1 cellular context compared by ENCODE assay signal in the genomic region with DNA sequence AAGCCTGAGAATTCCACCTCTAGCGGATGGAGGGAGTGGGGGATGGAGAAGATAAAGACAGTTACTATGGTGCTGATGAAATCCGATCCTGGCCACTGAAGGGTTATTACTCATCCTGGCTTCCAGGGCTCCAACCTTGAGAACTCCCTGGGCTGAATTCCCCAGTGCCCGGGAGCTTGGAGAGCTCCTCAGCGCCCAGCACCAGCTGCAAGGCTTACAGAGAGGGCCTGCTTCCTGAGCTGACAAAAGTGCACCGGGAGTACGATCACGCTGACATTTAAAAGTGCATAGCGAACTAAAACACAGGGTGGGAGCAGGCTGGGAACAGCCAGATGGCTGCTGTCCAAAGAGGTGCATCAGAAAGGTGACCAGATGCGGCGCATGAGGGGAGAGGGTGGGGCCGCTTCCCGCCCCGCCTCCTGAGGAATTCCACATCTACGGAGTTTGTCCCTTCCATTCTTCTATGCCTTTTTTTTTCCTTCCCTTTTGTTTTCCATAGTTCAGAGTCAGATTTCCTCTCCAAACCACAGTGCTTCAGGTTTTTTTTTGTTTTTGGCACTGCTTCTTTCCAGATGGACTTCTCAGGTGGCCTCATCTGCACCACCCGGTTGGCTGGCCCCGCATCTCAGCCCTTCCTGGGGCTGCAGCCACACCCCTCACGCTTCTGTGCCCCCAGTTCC.
TF ChIP-seq lines count a peak whose summit lies in the region.

No MANE protein-coding gene starts in this region.

TF ChIP-seq in WTC11, 78 proteins besides CTCF, POLR2A, EP300 and RAD21 (continued from another document):
- TF ChIP-seq SOX15 (CRISPR knock-in tag; IDR thresholded peaks at IDR 0.05) (no peak), CREM (CRISPR knock-in tag; IDR thresholded peaks at IDR 0.05) (no peak), OVOL2 (CRISPR knock-in tag; IDR thresholded peaks at IDR 0.05; ENCODE audit: borderline replicate concordance) (no peak), PRRX2 (CRISPR knock-in tag; IDR thresholded peaks at IDR 0.05) (no peak), GRHL2 (CRISPR knock-in tag; IDR thresholded peaks at IDR 0.05; ENCODE audit: insufficient replicate concordance, severe bottlenecking) (no peak), MYBL2 (CRISPR knock-in tag; IDR thresholded peaks at IDR 0.05) (no peak), RELA (CRISPR knock-in tag; IDR thresholded peaks at IDR 0.05; ENCODE audit: borderline replicate concordance) (no peak), GABPB1 (CRISPR knock-in tag; IDR thresholded peaks at IDR 0.05) (peak; percentile 55; the same call in 1 of the 2 replicates), RORB (CRISPR knock-in tag; IDR thresholded peaks at IDR 0.05) (no peak), SP1 (CRISPR knock-in tag; conservative IDR thresholded peaks at IDR 0.05) (no peak), FOXK1 (CRISPR knock-in tag; IDR thresholded peaks at IDR 0.05) (no peak), ELF4 (CRISPR knock-in tag; IDR thresholded peaks at IDR 0.05; ENCODE audit: low read depth) (no peak), ZNF416 (CRISPR knock-in tag; IDR thresholded peaks at IDR 0.05) (no peak), ETV6 (CRISPR knock-in tag; IDR thresholded peaks at IDR 0.05) (no peak), FOXP1 (CRISPR knock-in tag; IDR thresholded peaks at IDR 0.05; ENCODE audit: borderline replicate concordance) (0 out of 2 replicates have a peak, but pooled peaks have one; percentile 39), IRF2 (CRISPR knock-in tag; IDR thresholded peaks at IDR 0.05; ENCODE audit: borderline replicate concordance, low read depth) (no peak), ZNF121 (CRISPR knock-in tag; IDR thresholded peaks at IDR 0.05) (no peak)
- TF ChIP-seq, protein P1, sequence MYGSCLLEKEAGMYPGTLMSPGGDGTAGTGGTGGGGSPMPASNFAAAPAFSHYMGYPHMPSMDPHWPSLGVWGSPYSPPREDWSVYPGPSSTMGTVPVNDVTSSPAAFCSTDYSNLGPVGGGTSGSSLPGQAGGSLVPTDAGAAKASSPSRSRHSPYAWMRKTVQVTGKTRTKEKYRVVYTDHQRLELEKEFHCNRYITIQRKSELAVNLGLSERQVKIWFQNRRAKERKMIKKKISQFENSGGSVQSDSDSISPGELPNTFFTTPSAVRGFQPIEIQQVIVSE (CRISPR knock-in tag; IDR thresholded peaks at IDR 0.05; ENCODE audit: borderline replicate concordance), result no peak
- TF ChIP-seq, protein P2, sequence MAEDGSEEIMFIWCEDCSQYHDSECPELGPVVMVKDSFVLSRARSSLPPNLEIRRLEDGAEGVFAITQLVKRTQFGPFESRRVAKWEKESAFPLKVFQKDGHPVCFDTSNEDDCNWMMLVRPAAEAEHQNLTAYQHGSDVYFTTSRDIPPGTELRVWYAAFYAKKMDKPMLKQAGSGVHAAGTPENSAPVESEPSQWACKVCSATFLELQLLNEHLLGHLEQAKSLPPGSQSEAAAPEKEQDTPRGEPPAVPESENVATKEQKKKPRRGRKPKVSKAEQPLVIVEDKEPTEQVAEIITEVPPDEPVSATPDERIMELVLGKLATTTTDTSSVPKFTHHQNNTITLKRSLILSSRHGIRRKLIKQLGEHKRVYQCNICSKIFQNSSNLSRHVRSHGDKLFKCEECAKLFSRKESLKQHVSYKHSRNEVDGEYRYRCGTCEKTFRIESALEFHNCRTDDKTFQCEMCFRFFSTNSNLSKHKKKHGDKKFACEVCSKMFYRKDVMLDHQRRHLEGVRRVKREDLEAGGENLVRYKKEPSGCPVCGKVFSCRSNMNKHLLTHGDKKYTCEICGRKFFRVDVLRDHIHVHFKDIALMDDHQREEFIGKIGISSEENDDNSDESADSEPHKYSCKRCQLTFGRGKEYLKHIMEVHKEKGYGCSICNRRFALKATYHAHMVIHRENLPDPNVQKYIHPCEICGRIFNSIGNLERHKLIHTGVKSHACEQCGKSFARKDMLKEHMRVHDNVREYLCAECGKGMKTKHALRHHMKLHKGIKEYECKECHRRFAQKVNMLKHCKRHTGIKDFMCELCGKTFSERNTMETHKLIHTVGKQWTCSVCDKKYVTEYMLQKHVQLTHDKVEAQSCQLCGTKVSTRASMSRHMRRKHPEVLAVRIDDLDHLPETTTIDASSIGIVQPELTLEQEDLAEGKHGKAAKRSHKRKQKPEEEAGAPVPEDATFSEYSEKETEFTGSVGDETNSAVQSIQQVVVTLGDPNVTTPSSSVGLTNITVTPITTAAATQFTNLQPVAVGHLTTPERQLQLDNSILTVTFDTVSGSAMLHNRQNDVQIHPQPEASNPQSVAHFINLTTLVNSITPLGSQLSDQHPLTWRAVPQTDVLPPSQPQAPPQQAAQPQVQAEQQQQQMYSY (CRISPR knock-in tag; IDR thresholded peaks at IDR 0.05), result no peak
- TF ChIP-seq, protein P3, sequence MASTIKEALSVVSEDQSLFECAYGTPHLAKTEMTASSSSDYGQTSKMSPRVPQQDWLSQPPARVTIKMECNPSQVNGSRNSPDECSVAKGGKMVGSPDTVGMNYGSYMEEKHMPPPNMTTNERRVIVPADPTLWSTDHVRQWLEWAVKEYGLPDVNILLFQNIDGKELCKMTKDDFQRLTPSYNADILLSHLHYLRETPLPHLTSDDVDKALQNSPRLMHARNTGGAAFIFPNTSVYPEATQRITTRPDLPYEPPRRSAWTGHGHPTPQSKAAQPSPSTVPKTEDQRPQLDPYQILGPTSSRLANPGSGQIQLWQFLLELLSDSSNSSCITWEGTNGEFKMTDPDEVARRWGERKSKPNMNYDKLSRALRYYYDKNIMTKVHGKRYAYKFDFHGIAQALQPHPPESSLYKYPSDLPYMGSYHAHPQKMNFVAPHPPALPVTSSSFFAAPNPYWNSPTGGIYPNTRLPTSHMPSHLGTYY (CRISPR knock-in tag; IDR thresholded peaks at IDR 0.05), result 0 out of 2 replicates have a peak, but pooled peaks have one; percentile 20
- TF ChIP-seq, protein P4, sequence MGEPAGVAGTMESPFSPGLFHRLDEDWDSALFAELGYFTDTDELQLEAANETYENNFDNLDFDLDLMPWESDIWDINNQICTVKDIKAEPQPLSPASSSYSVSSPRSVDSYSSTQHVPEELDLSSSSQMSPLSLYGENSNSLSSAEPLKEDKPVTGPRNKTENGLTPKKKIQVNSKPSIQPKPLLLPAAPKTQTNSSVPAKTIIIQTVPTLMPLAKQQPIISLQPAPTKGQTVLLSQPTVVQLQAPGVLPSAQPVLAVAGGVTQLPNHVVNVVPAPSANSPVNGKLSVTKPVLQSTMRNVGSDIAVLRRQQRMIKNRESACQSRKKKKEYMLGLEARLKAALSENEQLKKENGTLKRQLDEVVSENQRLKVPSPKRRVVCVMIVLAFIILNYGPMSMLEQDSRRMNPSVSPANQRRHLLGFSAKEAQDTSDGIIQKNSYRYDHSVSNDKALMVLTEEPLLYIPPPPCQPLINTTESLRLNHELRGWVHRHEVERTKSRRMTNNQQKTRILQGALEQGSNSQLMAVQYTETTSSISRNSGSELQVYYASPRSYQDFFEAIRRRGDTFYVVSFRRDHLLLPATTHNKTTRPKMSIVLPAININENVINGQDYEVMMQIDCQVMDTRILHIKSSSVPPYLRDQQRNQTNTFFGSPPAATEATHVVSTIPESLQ (CRISPR knock-in tag; IDR thresholded peaks at IDR 0.05), result no peak
- TF ChIP-seq, protein P5, sequence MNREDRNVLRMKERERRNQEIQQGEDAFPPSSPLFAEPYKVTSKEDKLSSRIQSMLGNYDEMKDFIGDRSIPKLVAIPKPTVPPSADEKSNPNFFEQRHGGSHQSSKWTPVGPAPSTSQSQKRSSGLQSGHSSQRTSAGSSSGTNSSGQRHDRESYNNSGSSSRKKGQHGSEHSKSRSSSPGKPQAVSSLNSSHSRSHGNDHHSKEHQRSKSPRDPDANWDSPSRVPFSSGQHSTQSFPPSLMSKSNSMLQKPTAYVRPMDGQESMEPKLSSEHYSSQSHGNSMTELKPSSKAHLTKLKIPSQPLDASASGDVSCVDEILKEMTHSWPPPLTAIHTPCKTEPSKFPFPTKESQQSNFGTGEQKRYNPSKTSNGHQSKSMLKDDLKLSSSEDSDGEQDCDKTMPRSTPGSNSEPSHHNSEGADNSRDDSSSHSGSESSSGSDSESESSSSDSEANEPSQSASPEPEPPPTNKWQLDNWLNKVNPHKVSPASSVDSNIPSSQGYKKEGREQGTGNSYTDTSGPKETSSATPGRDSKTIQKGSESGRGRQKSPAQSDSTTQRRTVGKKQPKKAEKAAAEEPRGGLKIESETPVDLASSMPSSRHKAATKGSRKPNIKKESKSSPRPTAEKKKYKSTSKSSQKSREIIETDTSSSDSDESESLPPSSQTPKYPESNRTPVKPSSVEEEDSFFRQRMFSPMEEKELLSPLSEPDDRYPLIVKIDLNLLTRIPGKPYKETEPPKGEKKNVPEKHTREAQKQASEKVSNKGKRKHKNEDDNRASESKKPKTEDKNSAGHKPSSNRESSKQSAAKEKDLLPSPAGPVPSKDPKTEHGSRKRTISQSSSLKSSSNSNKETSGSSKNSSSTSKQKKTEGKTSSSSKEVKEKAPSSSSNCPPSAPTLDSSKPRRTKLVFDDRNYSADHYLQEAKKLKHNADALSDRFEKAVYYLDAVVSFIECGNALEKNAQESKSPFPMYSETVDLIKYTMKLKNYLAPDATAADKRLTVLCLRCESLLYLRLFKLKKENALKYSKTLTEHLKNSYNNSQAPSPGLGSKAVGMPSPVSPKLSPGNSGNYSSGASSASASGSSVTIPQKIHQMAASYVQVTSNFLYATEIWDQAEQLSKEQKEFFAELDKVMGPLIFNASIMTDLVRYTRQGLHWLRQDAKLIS (CRISPR knock-in tag; IDR thresholded peaks at IDR 0.05; ENCODE audit: borderline replicate concordance), result peak; percentile 62; the same call in 1 of the 2 replicates
- TF ChIP-seq, protein P6, sequence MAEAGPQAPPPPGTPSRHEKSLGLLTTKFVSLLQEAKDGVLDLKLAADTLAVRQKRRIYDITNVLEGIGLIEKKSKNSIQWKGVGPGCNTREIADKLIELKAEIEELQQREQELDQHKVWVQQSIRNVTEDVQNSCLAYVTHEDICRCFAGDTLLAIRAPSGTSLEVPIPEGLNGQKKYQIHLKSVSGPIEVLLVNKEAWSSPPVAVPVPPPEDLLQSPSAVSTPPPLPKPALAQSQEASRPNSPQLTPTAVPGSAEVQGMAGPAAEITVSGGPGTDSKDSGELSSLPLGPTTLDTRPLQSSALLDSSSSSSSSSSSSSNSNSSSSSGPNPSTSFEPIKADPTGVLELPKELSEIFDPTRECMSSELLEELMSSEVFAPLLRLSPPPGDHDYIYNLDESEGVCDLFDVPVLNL (CRISPR knock-in tag; IDR thresholded peaks at IDR 0.05; ENCODE audit: borderline replicate concordance, low read depth), result no peak
- TF ChIP-seq, protein P7, sequence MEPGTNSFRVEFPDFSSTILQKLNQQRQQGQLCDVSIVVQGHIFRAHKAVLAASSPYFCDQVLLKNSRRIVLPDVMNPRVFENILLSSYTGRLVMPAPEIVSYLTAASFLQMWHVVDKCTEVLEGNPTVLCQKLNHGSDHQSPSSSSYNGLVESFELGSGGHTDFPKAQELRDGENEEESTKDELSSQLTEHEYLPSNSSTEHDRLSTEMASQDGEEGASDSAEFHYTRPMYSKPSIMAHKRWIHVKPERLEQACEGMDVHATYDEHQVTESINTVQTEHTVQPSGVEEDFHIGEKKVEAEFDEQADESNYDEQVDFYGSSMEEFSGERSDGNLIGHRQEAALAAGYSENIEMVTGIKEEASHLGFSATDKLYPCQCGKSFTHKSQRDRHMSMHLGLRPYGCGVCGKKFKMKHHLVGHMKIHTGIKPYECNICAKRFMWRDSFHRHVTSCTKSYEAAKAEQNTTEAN (CRISPR knock-in tag; IDR thresholded peaks at IDR 0.05), result no peak
- TF ChIP-seq, protein P8, sequence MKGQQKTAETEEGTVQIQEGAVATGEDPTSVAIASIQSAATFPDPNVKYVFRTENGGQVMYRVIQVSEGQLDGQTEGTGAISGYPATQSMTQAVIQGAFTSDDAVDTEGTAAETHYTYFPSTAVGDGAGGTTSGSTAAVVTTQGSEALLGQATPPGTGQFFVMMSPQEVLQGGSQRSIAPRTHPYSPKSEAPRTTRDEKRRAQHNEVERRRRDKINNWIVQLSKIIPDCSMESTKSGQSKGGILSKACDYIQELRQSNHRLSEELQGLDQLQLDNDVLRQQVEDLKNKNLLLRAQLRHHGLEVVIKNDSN (CRISPR knock-in tag; IDR thresholded peaks at IDR 0.05), result no peak
- TF ChIP-seq, protein P9, sequence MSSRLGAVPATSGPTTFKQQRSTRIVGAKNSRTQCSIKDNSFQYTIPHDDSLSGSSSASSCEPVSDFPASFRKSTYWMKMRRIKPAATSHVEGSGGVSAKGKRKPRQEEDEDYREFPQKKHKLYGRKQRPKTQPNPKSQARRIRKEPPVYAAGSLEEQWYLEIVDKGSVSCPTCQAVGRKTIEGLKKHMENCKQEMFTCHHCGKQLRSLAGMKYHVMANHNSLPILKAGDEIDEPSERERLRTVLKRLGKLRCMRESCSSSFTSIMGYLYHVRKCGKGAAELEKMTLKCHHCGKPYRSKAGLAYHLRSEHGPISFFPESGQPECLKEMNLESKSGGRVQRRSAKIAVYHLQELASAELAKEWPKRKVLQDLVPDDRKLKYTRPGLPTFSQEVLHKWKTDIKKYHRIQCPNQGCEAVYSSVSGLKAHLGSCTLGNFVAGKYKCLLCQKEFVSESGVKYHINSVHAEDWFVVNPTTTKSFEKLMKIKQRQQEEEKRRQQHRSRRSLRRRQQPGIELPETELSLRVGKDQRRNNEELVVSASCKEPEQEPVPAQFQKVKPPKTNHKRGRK (CRISPR knock-in tag; IDR thresholded peaks at IDR 0.05; ENCODE audit: borderline replicate concordance), result peak; percentile 97
TF ChIP-seq in WTC11: peak in this region for 9.
